Comparison of ENCODE assay signal across 33 cellular contexts in the genomic region with DNA sequence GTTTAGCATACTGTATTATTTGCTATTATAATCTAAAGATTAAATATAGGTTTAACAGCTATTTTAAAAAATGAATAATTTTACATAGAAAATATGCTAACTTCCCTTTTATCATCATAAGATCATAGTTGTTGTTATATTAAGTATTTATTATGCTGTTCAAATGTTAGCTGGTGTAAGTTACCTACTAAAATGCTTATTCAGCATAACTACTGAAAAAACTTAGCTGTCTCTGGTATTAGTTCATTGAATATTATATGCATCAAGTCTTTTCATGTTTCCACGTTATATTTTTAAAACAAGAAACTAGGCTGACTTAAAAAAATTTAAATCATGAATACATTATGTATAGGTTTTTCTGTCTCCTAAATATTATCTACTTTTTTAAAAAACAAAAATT.
"Had no signal": no experiment of that assay in that cellular context is flagged by ENCODE, and none has a peak within 500 bp of the region (broad histone marks: within the 10 kb centered on the region; RNA-seq: fewer than 3 reads in every experiment).

No MANE protein-coding gene starts in this region.

- FAIRE-seq: astrocyte, bronchial epithelial cell had no signal

- H3K36me3 Mint-ChIP-seq: activated naive CD8-positive, alpha-beta T cell had no signal

- H3K9me3 Mint-ChIP-seq: activated B cell treated with CpG ODN at 0.5 μM for 24 hours; activated CD8-positive, alpha-beta T cell treated with anti-CD3 and anti-CD28 coated beads for 36 hours; activated T-cell treated with anti-CD3 and anti-CD28 coated beads, Interleukin-2, amount 50 U/mL, for 4 hours; activated T-helper 17 cell treated with anti-CD3 and anti-CD28 coated beads, Interleukin-2, amount 50 U/mL, for 72 hours; central memory CD8-positive, alpha-beta T cell; effector memory CD8-positive, alpha-beta T cell had no signal

- H3K9me3 ChIP-seq: esophagus muscularis mucosa, gastrocnemius medialis, heart left ventricle had no signal

- H3K27ac ChIP-seq: brain microvascular endothelial cell, esophagus muscularis mucosa, foreskin keratinocyte, gastrocnemius medialis, heart left ventricle, WERI-Rb-1 had no signal

- H3K4me3 ChIP-seq: esophagus muscularis mucosa, gastrocnemius medialis, heart left ventricle had no signal

- H3K27me3 Mint-ChIP-seq: activated B cell treated with CpG ODN at 0.5 μM for 24 hours; activated CD8-positive, alpha-beta T cell treated with anti-CD3 and anti-CD28 coated beads for 36 hours; activated naive CD8-positive, alpha-beta T cell; activated T-helper 17 cell treated with anti-CD3 and anti-CD28 coated beads, Interleukin-2, amount 50 U/mL, for 72 hours; central memory CD8-positive, alpha-beta T cell; effector memory CD8-positive, alpha-beta T cell had no signal

- H3K4me3 Mint-ChIP-seq: activated B cell treated with CpG ODN at 0.5 μM for 24 hours; activated CD8-positive, alpha-beta T cell treated with anti-CD3 and anti-CD28 coated beads for 36 hours; activated naive CD8-positive, alpha-beta T cell; activated T-cell treated with anti-CD3 and anti-CD28 coated beads, Interleukin-2, amount 50 U/mL, for 4 hours; activated T-helper 17 cell treated with anti-CD3 and anti-CD28 coated beads, Interleukin-2, amount 50 U/mL, for 72 hours; central memory CD8-positive, alpha-beta T cell; effector memory CD8-positive, alpha-beta T cell had no signal

- DNase-seq: activated B cell treated with CpG ODN at 0.5 μM for 24 hours; activated CD4-positive, alpha-beta T cell treated with anti-CD3 and anti-CD28 coated beads for 48 hours; activated CD4-positive, alpha-beta T cell treated with anti-CD3 and anti-CD28 coated beads, Interleukin-2, amount 50 U/mL, for 1 hour; activated CD4-positive, alpha-beta T cell treated with anti-CD3 and anti-CD28 coated beads, Interleukin-2, amount 50 U/mL, for 48 hours; activated CD8-positive, alpha-beta memory T cell treated with anti-CD3 and anti-CD28 coated beads for 24 hours; activated CD8-positive, alpha-beta T cell treated with anti-CD3 and anti-CD28 coated beads for 36 hours; activated effector memory CD4-positive, alpha-beta T cell treated with Interleukin-2 at 50 U/mL for 16 hours; activated gamma-delta T cell treated with Interleukin-2 at 50 U/mL for 16 hours; activated naive CD4-positive, alpha-beta T cell treated with anti-CD3 and anti-CD28 coated beads, Interleukin-2, amount 50 U/mL, for 16 hours; activated naive CD4-positive, alpha-beta T cell treated with Interleukin-2 at 50 U/mL for 16 hours; activated T-cell treated with anti-CD3 and anti-CD28 coated beads, Interleukin-2, amount 50 U/mL, for 4 hours; amniotic stem cell; anterior cingulate cortex; brain microvascular endothelial cell; cortex of kidney; dermis blood vessel endothelial cell; effector CD4-positive, alpha-beta T cell; effector memory CD8-positive, alpha-beta T cell; erythroblast; foreskin keratinocyte; gastrocnemius medialis; glutamatergic neuron; heart left ventricle; T-helper 2 cell; T-helper 9 cell; WERI-Rb-1 had no signal

- ATAC-seq: activated CD4-positive, CD25-positive, alpha-beta regulatory T cell treated with anti-CD3 and anti-CD28 coated beads, Interleukin-2, amount 50 U/mL, for 24 hours; activated CD8-positive, alpha-beta T cell treated with anti-CD3 and anti-CD28 coated beads for 36 hours; activated T-cell treated with anti-CD3 and anti-CD28 coated beads, Interleukin-2, amount 50 U/mL, for 4 hours; activated T-helper 17 cell treated with anti-CD3 and anti-CD28 coated beads, Interleukin-2, amount 50 U/mL, for 72 hours; effector memory CD8-positive, alpha-beta T cell; foreskin keratinocyte; gastrocnemius medialis; heart left ventricle had no signal

- H3K27me3 ChIP-seq: brain microvascular endothelial cell, esophagus muscularis mucosa, foreskin keratinocyte, gastrocnemius medialis, heart left ventricle had no signal

- H3K36me3 ChIP-seq: esophagus muscularis mucosa, gastrocnemius medialis had no signal

- H3K4me1 Mint-ChIP-seq: activated B cell treated with CpG ODN at 0.5 μM for 24 hours; activated T-helper 17 cell treated with anti-CD3 and anti-CD28 coated beads, Interleukin-2, amount 50 U/mL, for 72 hours; central memory CD8-positive, alpha-beta T cell had no signal

- H3K27ac Mint-ChIP-seq: activated B cell treated with CpG ODN at 0.5 μM for 24 hours; activated CD8-positive, alpha-beta T cell treated with anti-CD3 and anti-CD28 coated beads for 36 hours; activated naive CD8-positive, alpha-beta T cell; activated T-helper 17 cell treated with anti-CD3 and anti-CD28 coated beads, Interleukin-2, amount 50 U/mL, for 72 hours; effector memory CD8-positive, alpha-beta T cell had no signal

- H3K4me1 ChIP-seq: esophagus muscularis mucosa, foreskin keratinocyte, gastrocnemius medialis, heart left ventricle had no signal
